8 cellular contexts compared by ENCODE assay signal in genomic region chr3:49411550-49411967, GRCh38. TPM values are rescaled to one million over a fixed set of nuclear protein-coding genes. Genes with fewer than 3 reads are reported as not detected.
DNase-seq lines count a peak whose midpoint lies in the region; ATAC-seq and TF ChIP-seq lines count a peak whose summit lies in the region.

No MANE protein-coding gene starts in this region.

- peaks cover 7 to 39% (median 15%) of the 10 kb centered on the region in 11 experiments; a peak in 18 of 22 replicates for H3K36me3 ChIP-seq in BLaER1 treated with 17β-estradiol and CSF1 and Interleukin-3, amounts not matched to agents 10 nM and 100 nM
- H3K36me3 ChIP-seq in tibial artery, result peaks cover 4 to 22% (median 6%) of the 10 kb centered on the region in 3 donors

- peaks cover 74 to 79% (median 76%) of the 10 kb centered on the region in 10 experiments for H3K4me1 ChIP-seq in BLaER1 treated with 17β-estradiol and CSF1 and Interleukin-3, amounts not matched to agents 10 nM and 100 nM
- peaks cover 0 to 72% (median 50%) of the 10 kb centered on the region in 4 donors for H3K4me1 ChIP-seq in tibial artery

- ATAC-seq in GM19468 (IDR thresholded peaks at IDR 0.05; ENCODE audit: extremely low read depth, unreplicated experiment), result peak; percentile 15
- peak; percentile 16 for ATAC-seq in HG03565 (IDR thresholded peaks at IDR 0.05; ENCODE audit: unreplicated experiment)
- ATAC-seq in natural killer cell, result peak; percentile 11 to 31 (median 17)

- TF ChIP-seq POLR2A in erythroblast (IDR thresholded peaks at IDR 0.05; ENCODE audit: low read length), result no peak

- H4K20me1 ChIP-seq in BLaER1 treated with 17β-estradiol and CSF1 and Interleukin-3, amounts not matched to agents 10 nM and 100 nM, result peaks cover 47 to 55% (median 51%) of the 10 kb centered on the region in 11 experiments

- no peaks in the 10 kb centered on the region for H3K9me3 Mint-ChIP-seq in natural killer cell

- H3K4me1 Mint-ChIP-seq in natural killer cell, result peaks cover 66 to 70% of the 10 kb centered on the region in 2 donors

- H3K9ac ChIP-seq in BLaER1 treated with 17β-estradiol and CSF1 and Interleukin-3, amounts not matched to agents 10 nM and 100 nM, result peak overlapping the region; percentile 99 to 100 (median 100)

- peak overlapping the region; percentile 98 to 100 (median 99) for H3K27ac ChIP-seq in BLaER1 treated with 17β-estradiol and CSF1 and Interleukin-3, amounts not matched to agents 10 nM and 100 nM
- peak overlapping the region; percentile 96 to 99 for H3K27ac ChIP-seq in tibial artery

- no peaks in the 10 kb centered on the region for H3K27me3 Mint-ChIP-seq in natural killer cell (ENCODE audit: low read depth in 2 of 2)

- no peak for TF ChIP-seq CTCF in natural killer cell (IDR thresholded peaks at IDR 0.05)
- peak in 1 of 2 experiments; percentile 12 for TF ChIP-seq CTCF in tibial artery (IDR thresholded peaks at IDR 0.05)

- intact Hi-C loops in natural killer cell (cut with micrococcal nuclease), result no loop called here
- intact Hi-C loops in tibial artery (cut with DNase I; ENCODE audit: low total_unique reads), result no loop called here

- H3K4me3 Mint-ChIP-seq in natural killer cell, result peak overlapping the region; percentile 88

- H3K4me3 ChIP-seq in BLaER1 treated with 17β-estradiol and CSF1 and Interleukin-3, amounts not matched to agents 10 nM and 100 nM, result peak overlapping the region; percentile 94 to 100 (median 98)
- peak overlapping the region; percentile 85 to 90 for H3K4me3 ChIP-seq in tibial artery

- peak overlapping the region; percentile 97 to 99 for H3K27ac Mint-ChIP-seq in natural killer cell

- no peaks in the 10 kb centered on the region for H3K36me3 Mint-ChIP-seq in natural killer cell

- H3K4me2 ChIP-seq in BLaER1 treated with 17β-estradiol and CSF1 and Interleukin-3, amounts not matched to agents 10 nM and 100 nM, result peak overlapping the region in 10 of 11 experiments; percentile 27 to 98 (median 94); a peak in 19 of 22 replicates

- H3K27me3 ChIP-seq in BLaER1 treated with 17β-estradiol and CSF1 and Interleukin-3, amounts not matched to agents 10 nM and 100 nM, result no peaks in the 10 kb centered on the region
- H3K27me3 ChIP-seq in tibial artery, result no peaks in the 10 kb centered on the region

- H3K9me3 ChIP-seq in BLaER1 treated with 17β-estradiol and CSF1 and Interleukin-3, amounts not matched to agents 10 nM and 100 nM (replicated peaks in 1 of 11), result no peaks in the 10 kb centered on the region
- no peaks in the 10 kb centered on the region for H3K9me3 ChIP-seq in tibial artery

- peak; percentile 51 to 61 for DNase-seq in activated CD4-positive, alpha-beta T cell treated with anti-CD3 and anti-CD28 coated beads, Interleukin-2, amount 50 U/mL, for 48 hours
- peak; percentile 82 to 87 for DNase-seq in erythroblast (lab: John Stamatoyannopoulos, UW)
- DNase-seq in natural killer cell, result peak; percentile 66
- peak; percentile 51 to 81 for DNase-seq in tibial artery
- DNase-seq in mesenteric fat pad (ENCODE audit: low spot score), result no peak

RNA-seq across cellular contexts. Expression of gene RHOA, which starts 0.2 kb away (rescaled TPM):
- total RNA-seq in natural killer cell, result 100 to 1,000 TPM; 342 to 372 (median 370) TPM
- 563 TPM for total RNA-seq in mesenteric fat pad

RNA-seq across cellular contexts. Expression of gene TCTA, which starts 0.7 kb away (rescaled TPM):
- total RNA-seq in natural killer cell (10 to 100 TPM; 35.4 to 40.7 (median 36.7) TPM), mesenteric fat pad (23.5 TPM)

RNA-seq across cellular contexts. Expression of gene AMT, which starts 10.7 kb away (rescaled TPM):
- 10 to 100 TPM; 13.4 to 14.2 (median 14.0) TPM for total RNA-seq in natural killer cell
- 1.2 TPM for total RNA-seq in mesenteric fat pad

RNA-seq across cellular contexts. Expression of gene NICN1, which starts 17.6 kb away (rescaled TPM):
- total RNA-seq in natural killer cell, result 10 to 100 TPM; 28.7 to 36.5 (median 30.6) TPM
- 11.1 TPM for total RNA-seq in mesenteric fat pad

RNA-seq across cellular contexts. Expression of gene GPX1, which starts 53.4 kb away (rescaled TPM):
- total RNA-seq in natural killer cell (10 to 100 TPM; 34.7 to 70.0 (median 59.1) TPM), mesenteric fat pad (724 TPM)
